In the genomic region with DNA sequence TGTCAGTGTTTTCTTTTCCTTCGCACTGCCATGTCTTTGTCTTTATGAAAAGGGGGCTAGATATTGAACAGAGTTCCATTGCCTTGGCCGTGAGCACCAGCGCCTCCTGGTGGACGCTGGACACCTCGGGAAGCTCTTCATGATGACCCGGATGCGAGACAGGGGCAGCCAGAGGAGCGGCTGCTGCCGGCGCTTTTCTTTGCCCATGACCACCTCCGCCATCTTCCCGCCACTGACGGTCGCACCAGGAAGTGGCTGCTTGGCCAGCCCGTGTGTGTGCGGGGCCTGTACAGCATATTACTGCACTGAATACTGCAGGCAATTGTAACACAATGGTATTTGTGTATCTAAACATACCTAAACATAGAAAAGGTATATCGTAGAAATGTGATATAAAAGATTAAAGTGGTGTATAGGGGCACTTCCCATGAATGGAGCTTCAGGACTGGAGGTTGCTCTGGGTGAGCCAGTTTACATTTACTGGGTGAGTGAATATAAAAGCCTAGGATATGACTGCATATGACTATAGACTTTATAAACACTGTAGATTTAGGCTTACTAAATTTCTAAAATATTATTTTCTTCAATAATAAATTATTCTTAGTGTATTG, we compare ENCODE assay signal across 8 cellular contexts. TPM values are rescaled to one million over a fixed set of nuclear protein-coding genes. Genes with fewer than 3 reads are reported as not detected.
DNase-seq lines count a peak whose midpoint lies in the region; ATAC-seq and TF ChIP-seq lines count a peak whose summit lies in the region.

No MANE protein-coding gene starts in this region.

- intact Hi-C loops in right cardiac atrium (cut with DNase I), result no loop called here
- intact Hi-C loops in CD4-positive, alpha-beta T cell (cut with DNase I, micrococcal nuclease), result no loop called here

- no peaks in the 10 kb centered on the region for H3K36me3 ChIP-seq in BJ (ENCODE audit: control insufficient read depth, insufficient read depth, low read length)
- H3K36me3 ChIP-seq in CD8-positive, alpha-beta memory T cell (ENCODE audit: insufficient read depth, low read length), result no peaks in the 10 kb centered on the region

- no peak overlapping the region for H3K4me3 Mint-ChIP-seq in CD8-positive, alpha-beta memory T cell
- H3K4me3 Mint-ChIP-seq in CD4-positive, alpha-beta T cell, result no peak overlapping the region

- H3K9me3 ChIP-seq in right cardiac atrium (ENCODE audit: control insufficient read depth, low read length), result no peaks in the 10 kb centered on the region
- no peaks in the 10 kb centered on the region for H3K9me3 ChIP-seq in CD8-positive, alpha-beta memory T cell (ENCODE audit: low read length)
- no peaks in the 10 kb centered on the region for H3K9me3 ChIP-seq in CD4-positive, alpha-beta T cell (ENCODE audit: control insufficient read depth, low read length)

- no peaks in the 10 kb centered on the region for H3K36me3 Mint-ChIP-seq in CD8-positive, alpha-beta memory T cell
- no peaks in the 10 kb centered on the region for H3K36me3 Mint-ChIP-seq in CD4-positive, alpha-beta T cell (ENCODE audit: low read depth)

- TF ChIP-seq POLR2A in NB4 (IDR thresholded peaks at IDR 0.05; ENCODE audit: extremely low read depth, insufficient read length), result no peak

- no peaks in the 10 kb centered on the region for H3K4me1 Mint-ChIP-seq in CD8-positive, alpha-beta memory T cell
- no peaks in the 10 kb centered on the region for H3K4me1 Mint-ChIP-seq in CD4-positive, alpha-beta T cell (ENCODE audit: low read depth)

- ATAC-seq in GM19351 (IDR thresholded peaks at IDR 0.05; ENCODE audit: unreplicated experiment) (peak; percentile 68), right cardiac atrium (no peak), GM18870 (IDR thresholded peaks at IDR 0.05; ENCODE audit: unreplicated experiment) (no peak)
- no peak for ATAC-seq in CD4-positive, alpha-beta T cell (ENCODE audit: poor library complexity)

- no peak overlapping the region for H3K4me3 ChIP-seq in BJ (ENCODE audit: low read depth, low read length)
- no peak overlapping the region for H3K4me3 ChIP-seq in NB4 (ENCODE audit: low read depth, low read length)
- H3K4me3 ChIP-seq in right cardiac atrium (ENCODE audit: low read length), result no peak overlapping the region
- no peak overlapping the region for H3K4me3 ChIP-seq in CD8-positive, alpha-beta memory T cell (ENCODE audit: low read length)

- DNase-seq in BJ (ENCODE audit: low read depth) (no peak), NB4 (ENCODE audit: low read depth) (peak; percentile 39), right cardiac atrium (peak in 2 of 3 donors; percentile 45 to 72), NCI-H774 (lab: John Stamatoyannopoulos, UW) (no peak)
- DNase-seq in CD8-positive, alpha-beta memory T cell, result no peak
- DNase-seq in CD4-positive, alpha-beta T cell, result no peak

- H3K27me3 ChIP-seq in BJ (ENCODE audit: control insufficient read depth, insufficient read depth, low read length) (no peaks in the 10 kb centered on the region), right cardiac atrium (ENCODE audit: control insufficient read depth, insufficient read depth) (no peaks in the 10 kb centered on the region)
- no peaks in the 10 kb centered on the region for H3K27me3 ChIP-seq in CD8-positive, alpha-beta memory T cell (ENCODE audit: insufficient read depth, low read length, poor library complexity, severe bottlenecking)
- no peaks in the 10 kb centered on the region for H3K27me3 ChIP-seq in CD4-positive, alpha-beta T cell (ENCODE audit: control insufficient read depth, insufficient read depth, low read length)

- POLR2A ChIA-PET in BJ (lab: Charles Lee), result interaction anchor here (0.6 kb wide), 1 partner anchor 729 kb away, joined by 3 read pairs; no protein-coding TSS in a partner anchor
- POLR2A ChIA-PET in CD8-positive, alpha-beta memory T cell (lab: Charles Lee), result no interaction called here
- POLR2A ChIA-PET in CD4-positive, alpha-beta T cell (lab: Charles Lee), result no interaction called here

- peak; percentile 58 for TF ChIP-seq CTCF in BJ (IDR thresholded peaks at IDR 0.05; ENCODE audit: insufficient read depth, low read depth, low read length)
- TF ChIP-seq CTCF in NB4 (IDR thresholded peaks at IDR 0.05; ENCODE audit: low read depth, low read length), result peak; percentile 77
- TF ChIP-seq CTCF in CD4-positive, alpha-beta T cell (IDR thresholded peaks at IDR 0.05), result no peak

- H3K4me1 ChIP-seq in right cardiac atrium (ENCODE audit: control insufficient read depth, insufficient read depth, low read length), result no peaks in the 10 kb centered on the region
- H3K4me1 ChIP-seq in CD8-positive, alpha-beta memory T cell (ENCODE audit: insufficient read depth, low read length), result no peaks in the 10 kb centered on the region

- H3K27ac ChIP-seq in right cardiac atrium (ENCODE audit: low read length), result no peak overlapping the region
- H3K27ac ChIP-seq in CD8-positive, alpha-beta memory T cell (ENCODE audit: low read depth, low read length), result no peak overlapping the region
- H3K27ac ChIP-seq in CD4-positive, alpha-beta T cell (ENCODE audit: low read depth, low read length), result no peak overlapping the region

- 78% methylated on average over 17 of the region's 17 CpGs for WGBS in right cardiac atrium

- H3K27me3 Mint-ChIP-seq in CD8-positive, alpha-beta memory T cell, result no peaks in the 10 kb centered on the region
- no peaks in the 10 kb centered on the region for H3K27me3 Mint-ChIP-seq in CD4-positive, alpha-beta T cell

- CTCF ChIA-PET in BJ (lab: Yijun Ruan, JAX), result interaction anchor here (0.6 to 0.9 kb wide), 4 partner anchors 10 to 729 kb away, joined by 3 read pairs; no protein-coding TSS in a partner anchor
- CTCF ChIA-PET in CD8-positive, alpha-beta memory T cell (lab: Charles Lee), result no interaction called here
- CTCF ChIA-PET in CD4-positive, alpha-beta T cell (lab: Charles Lee), result no interaction called here

- peaks cover 0 to 13% (median 5%) of the 10 kb centered on the region in 5 donors for H3K9me3 Mint-ChIP-seq in CD8-positive, alpha-beta memory T cell
- no peaks in the 10 kb centered on the region for H3K9me3 Mint-ChIP-seq in CD4-positive, alpha-beta T cell

- no peak overlapping the region for H3K27ac Mint-ChIP-seq in CD8-positive, alpha-beta memory T cell
- H3K27ac Mint-ChIP-seq in CD4-positive, alpha-beta T cell, result no peak overlapping the region

RNA-seq across cellular contexts. Expression of a gene that starts 15.8 kb away (rescaled TPM):
- polyA plus RNA-seq in BJ (2011; rRNA removed) (not detected in 2 replicates), right cardiac atrium (0.09 TPM)
- not detected in 2 replicates for polyA minus RNA-seq in BJ (2011; rRNA and poly(A)+ RNA removed)
- not detected for total RNA-seq in right cardiac atrium
- total RNA-seq in CD8-positive, alpha-beta memory T cell, result not detected
- polyA plus RNA-seq in CD8-positive, alpha-beta memory T cell, result not detected
- not detected for total RNA-seq in CD4-positive, alpha-beta T cell

Comparison
In these comparisons a context has a peak if more than half of its experiments do, and no peak if none do; other contexts are left out.
1. DNase-seq: peak in NB4 (single experiment) and right cardiac atrium (2 of 3); none in BJ (single experiment), CD8-positive, alpha-beta memory T cell (0 of 5), CD4-positive, alpha-beta T cell (0 of 10) and NCI-H774 (single experiment).